In genomic region chr20:58853976-58854637, GRCh38 we compare ENCODE assay signal across 14 cellular contexts. TPM values are rescaled to one million over a fixed set of nuclear protein-coding genes. Genes with fewer than 3 reads are reported as not detected.
DNase-seq lines count a peak whose midpoint lies in the region; ATAC-seq, FAIRE-seq and TF ChIP-seq lines count a peak whose summit lies in the region.
"Had no signal": no experiment of that assay in that cellular context is flagged by ENCODE, and none has a peak within 500 bp of the region (broad histone marks: within the 10 kb centered on the region; RNA-seq: fewer than 3 reads in every experiment).

No MANE protein-coding gene starts in this region.

- TF ChIP-seq POLR2A in stomach (IDR thresholded peaks at IDR 0.05), result no peak

- H3K4me1 Mint-ChIP-seq in activated naive CD4-positive, alpha-beta T cell treated with anti-CD3 and anti-CD28 coated beads, Interleukin-2, amount 50 U/mL, for 24 hours, result peaks cover 22% of the 10 kb centered on the region
- peaks cover 18% of the 10 kb centered on the region for H3K4me1 Mint-ChIP-seq in activated naive CD8-positive, alpha-beta T cell treated with anti-CD3 and anti-CD28 coated beads for 36 hours

- H3K36me3 ChIP-seq in lower lobe of right lung (no peaks in the 10 kb centered on the region), stomach (no peaks in the 10 kb centered on the region)

- TF ChIP-seq CTCF in lower lobe of right lung (IDR thresholded peaks at IDR 0.05) (no peak), stomach (IDR thresholded peaks at IDR 0.05) (no peak)

- H3K27ac Mint-ChIP-seq in activated naive CD4-positive, alpha-beta T cell treated with anti-CD3 and anti-CD28 coated beads, Interleukin-2, amount 50 U/mL, for 24 hours, result no peak overlapping the region
- H3K27ac Mint-ChIP-seq in activated naive CD8-positive, alpha-beta T cell treated with anti-CD3 and anti-CD28 coated beads for 36 hours, result no peak overlapping the region

- H3K27me3 ChIP-seq in lower lobe of right lung (ENCODE audit: low read depth) (peaks cover 91% of the 10 kb centered on the region), stomach (peaks cover 8 to 93% (median 64%) of the 10 kb centered on the region in 3 donors)

- intact Hi-C loops in lower lobe of right lung (cut with DNase I) (no loop called here), stomach (cut with DNase I; ENCODE audit: low total_unique reads) (no loop called here)

- no peak overlapping the region for H3K27ac ChIP-seq in lower lobe of right lung
- H3K27ac ChIP-seq in stomach, result no peak overlapping the region
- H3K27ac ChIP-seq: KMS-11 had no signal

- no peaks in the 10 kb centered on the region for H3K9me3 Mint-ChIP-seq in activated naive CD4-positive, alpha-beta T cell treated with anti-CD3 and anti-CD28 coated beads, Interleukin-2, amount 50 U/mL, for 24 hours
- H3K9me3 Mint-ChIP-seq in activated naive CD8-positive, alpha-beta T cell treated with anti-CD3 and anti-CD28 coated beads for 36 hours, result no peaks in the 10 kb centered on the region

- TF ChIP-seq EP300 in stomach (IDR thresholded peaks at IDR 0.05), result no peak

- 52 to 67% (median 58%) methylated on average over 30 to 63 of the region's 63 CpGs for WGBS in stomach, 5 donors

- H3K27me3 Mint-ChIP-seq in activated naive CD4-positive, alpha-beta T cell treated with anti-CD3 and anti-CD28 coated beads, Interleukin-2, amount 50 U/mL, for 24 hours, result peaks cover 11% of the 10 kb centered on the region
- peaks cover 74% of the 10 kb centered on the region for H3K27me3 Mint-ChIP-seq in activated naive CD8-positive, alpha-beta T cell treated with anti-CD3 and anti-CD28 coated beads for 36 hours

- DNase-seq in activated naive CD4-positive, alpha-beta T cell treated with Interleukin-2 at 50 U/mL for 16 hours, result no peak
- DNase-seq in activated naive CD8-positive, alpha-beta T cell treated with anti-CD3 and anti-CD28 coated beads for 36 hours, result no peak
- DNase-seq in lower lobe of right lung, result no peak
- no peak for DNase-seq in stomach
- no peak for DNase-seq in RCC 7860 (ENCODE audit: low spot score)
- no peak for DNase-seq in GM19239 (ENCODE audit: insufficient read length, low spot score)
- DNase-seq in midbrain (lab: John Stamatoyannopoulos, UW), result no peak
- DNase-seq: GOT3, NCI-H2171 treated with DMSO at 0.1 percent for 48 hours, RPMI8226 had no signal

- H3K4me1 ChIP-seq in lower lobe of right lung (peaks cover 25% of the 10 kb centered on the region), stomach (peaks cover 15 to 45% (median 30%) of the 10 kb centered on the region in 4 donors)

- H3K9me3 ChIP-seq in lower lobe of right lung, result no peaks in the 10 kb centered on the region
- H3K9me3 ChIP-seq in stomach, result no peaks in the 10 kb centered on the region

- no peak for ATAC-seq in lower lobe of right lung

- peak overlapping the region; percentile 68 for H3K4me3 Mint-ChIP-seq in activated naive CD4-positive, alpha-beta T cell treated with anti-CD3 and anti-CD28 coated beads, Interleukin-2, amount 50 U/mL, for 24 hours
- peak overlapping the region; percentile 47 for H3K4me3 Mint-ChIP-seq in activated naive CD8-positive, alpha-beta T cell treated with anti-CD3 and anti-CD28 coated beads for 36 hours

- peaks cover 1% of the 10 kb centered on the region for H3K36me3 Mint-ChIP-seq in activated naive CD4-positive, alpha-beta T cell treated with anti-CD3 and anti-CD28 coated beads, Interleukin-2, amount 50 U/mL, for 24 hours
- H3K36me3 Mint-ChIP-seq in activated naive CD8-positive, alpha-beta T cell treated with anti-CD3 and anti-CD28 coated beads for 36 hours, result no peaks in the 10 kb centered on the region

- peak overlapping the region; percentile 27 for H3K4me3 ChIP-seq in lower lobe of right lung
- H3K4me3 ChIP-seq in stomach, result peak overlapping the region; percentile 19 to 43 (median 23)

- FAIRE-seq in RCC 7860 (lab: Jason Lieb, UNC) (no peak), GM19239 (lab: Jason Lieb, UNC) (no peak)
- FAIRE-seq: keratinocyte had no signal

RNA-seq across cellular contexts. Expression of gene GNAS, which starts 1.6 kb away (rescaled TPM):
- total RNA-seq in activated naive CD8-positive, alpha-beta T cell treated with anti-CD3 and anti-CD28 coated beads for 36 hours, result 100 to 1,000 TPM; 779 to 785 TPM
- 744 TPM for total RNA-seq in lower lobe of right lung
- 1,000 to 10,000 TPM in 1 of 5 donors, 100 to 1,000 TPM in 4; 306 to 1,010 (median 502) TPM for total RNA-seq in stomach
- polyA plus RNA-seq in stomach, result 100 to 1,000 TPM; 794 to 911 (median 842) TPM

RNA-seq across cellular contexts. Expression of gene GNAS-AS1, which starts 3.4 kb away (rescaled TPM):
- 1 to 10 TPM; 1.0 to 1.3 TPM for total RNA-seq in activated naive CD8-positive, alpha-beta T cell treated with anti-CD3 and anti-CD28 coated beads for 36 hours
- 0.97 TPM for total RNA-seq in lower lobe of right lung
- 10 to 100 TPM in 1 of 5 donors, 1 to 10 TPM in 1, under 1 TPM in 1, not detected in 2; 0.92 to 45.5 (median 2.6) TPM for total RNA-seq in stomach
- polyA plus RNA-seq in stomach, result under 1 TPM in 1 of 3 donors, not detected in 2; 0.15 TPM
- total RNA-seq: posterior vena cava had no signal
